ENCODE assay signal across 16 cellular contexts in the genomic region with DNA sequence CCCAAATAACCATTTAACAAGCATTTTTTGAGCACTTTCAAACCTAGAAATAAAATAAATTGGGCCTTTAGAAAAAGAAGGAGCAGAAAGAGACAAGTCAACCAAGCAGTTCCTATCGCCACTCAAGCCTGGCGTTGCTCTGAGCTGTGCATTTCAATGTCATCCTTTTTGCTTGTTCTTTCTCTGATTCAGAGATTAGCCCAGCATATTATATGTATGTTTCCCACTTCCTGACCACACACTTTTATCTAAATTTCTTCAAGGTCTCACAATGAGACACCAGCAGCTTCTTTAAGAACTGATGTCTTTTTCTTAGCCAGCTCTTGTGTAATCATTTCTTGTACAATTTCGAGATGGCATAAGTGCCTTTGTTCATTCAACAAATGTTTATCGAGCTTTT.
A peak's percentile ranks its signal among the peaks of the same experiment; 100 is the strongest.
DNase-seq lines count a peak whose midpoint lies in the region; ATAC-seq and TF ChIP-seq lines count a peak whose summit lies in the region.
"Had no signal": no experiment of that assay in that cellular context is flagged by ENCODE, and none has a peak within 500 bp of the region (broad histone marks: within the 10 kb centered on the region; RNA-seq: fewer than 3 reads in every experiment).

No MANE protein-coding gene starts in this region.

- H3K36me3 Mint-ChIP-seq in CD8-positive, alpha-beta memory T cell = peaks cover 0 to 4% (median 2%) of the 10 kb centered on the region in 3 donors
- peaks cover 3% of the 10 kb centered on the region for H3K36me3 Mint-ChIP-seq in T-helper 17 cell (ENCODE audit: low read depth)
- H3K36me3 Mint-ChIP-seq in activated naive CD8-positive, alpha-beta T cell treated with anti-CD3 and anti-CD28 coated beads, Interleukin-2, amount 50 U/mL, for 24 hours (ENCODE audit: low read depth) = peaks cover 2% of the 10 kb centered on the region

- POLR2A ChIA-PET in CD8-positive, alpha-beta memory T cell (lab: Charles Lee) = no interaction called here

- H3K27ac Mint-ChIP-seq in CD8-positive, alpha-beta memory T cell = peak overlapping the region; percentile 8 to 97 (median 80)
- peak overlapping the region; percentile 92 for H3K27ac Mint-ChIP-seq in T-helper 17 cell
- H3K27ac Mint-ChIP-seq in activated naive CD8-positive, alpha-beta T cell treated with anti-CD3 and anti-CD28 coated beads, Interleukin-2, amount 50 U/mL, for 24 hours = peak overlapping the region; percentile 64
- H3K27ac Mint-ChIP-seq: B cell; dendritic cell treated with granulocyte-macrophage colony-stimulating factor and Interleukin-4, amounts not matched to agents 40 ng/mL and 50 ng/mL, for 4 days had no signal

- no peak overlapping the region for H2AFZ ChIP-seq in hepatocyte
- H2AFZ ChIP-seq: GM23248 had no signal

- peaks cover 0 to 2% of the 10 kb centered on the region in 2 donors for H3K27me3 Mint-ChIP-seq in CD8-positive, alpha-beta memory T cell
- H3K27me3 Mint-ChIP-seq in T-helper 17 cell = no peaks in the 10 kb centered on the region
- H3K27me3 Mint-ChIP-seq in activated naive CD8-positive, alpha-beta T cell treated with anti-CD3 and anti-CD28 coated beads, Interleukin-2, amount 50 U/mL, for 24 hours = peaks cover 7% of the 10 kb centered on the region
- H3K27me3 Mint-ChIP-seq: dendritic cell treated with granulocyte-macrophage colony-stimulating factor and Interleukin-4, amounts not matched to agents 40 ng/mL and 50 ng/mL, for 4 days had no signal

- peaks cover 0 to 19% (median 9%) of the 10 kb centered on the region in 11 experiments; a peak in 11 of 22 replicates for H3K9me3 ChIP-seq in BLaER1 treated with 17β-estradiol and CSF1 and Interleukin-3, amounts not matched to agents 10 nM and 100 nM (replicated peaks in 1 of 11)
- no peaks in the 10 kb centered on the region for H3K9me3 ChIP-seq in CD8-positive, alpha-beta memory T cell (ENCODE audit: low read length)
- H3K9me3 ChIP-seq in T-helper 17 cell (ENCODE audit: control insufficient read depth, low read length, poor library complexity, severe bottlenecking) = no peaks in the 10 kb centered on the region
- no peaks in the 10 kb centered on the region for H3K9me3 ChIP-seq in hepatocyte (ENCODE audit: low read depth)
- H3K9me3 ChIP-seq: stomach, vagina had no signal

- H3K4me3 ChIP-seq in BLaER1 treated with 17β-estradiol and CSF1 and Interleukin-3, amounts not matched to agents 10 nM and 100 nM = no peak overlapping the region
- no peak overlapping the region for H3K4me3 ChIP-seq in CD8-positive, alpha-beta memory T cell (ENCODE audit: low read length)
- H3K4me3 ChIP-seq in hepatocyte = no peak overlapping the region
- H3K4me3 ChIP-seq: GM23248, stomach, vagina had no signal

- no peak overlapping the region for H3K9ac ChIP-seq in BLaER1 treated with 17β-estradiol and CSF1 and Interleukin-3, amounts not matched to agents 10 nM and 100 nM
- H3K9ac ChIP-seq: GM23248 had no signal

- H3K27me3 ChIP-seq in BLaER1 treated with 17β-estradiol and CSF1 and Interleukin-3, amounts not matched to agents 10 nM and 100 nM = no peaks in the 10 kb centered on the region
- no peaks in the 10 kb centered on the region for H3K27me3 ChIP-seq in CD8-positive, alpha-beta memory T cell (ENCODE audit: insufficient read depth, low read length, poor library complexity, severe bottlenecking)
- H3K27me3 ChIP-seq in hepatocyte = no peaks in the 10 kb centered on the region
- H3K27me3 ChIP-seq: stomach, vagina had no signal

- peaks cover 34 to 47% (median 39%) of the 10 kb centered on the region in 3 donors for H3K4me1 Mint-ChIP-seq in CD8-positive, alpha-beta memory T cell
- H3K4me1 Mint-ChIP-seq in T-helper 17 cell = peaks cover 27% of the 10 kb centered on the region
- peaks cover 21% of the 10 kb centered on the region for H3K4me1 Mint-ChIP-seq in activated naive CD8-positive, alpha-beta T cell treated with anti-CD3 and anti-CD28 coated beads, Interleukin-2, amount 50 U/mL, for 24 hours
- H3K4me1 Mint-ChIP-seq: B cell had no signal

- H3K9me2 ChIP-seq in hepatocyte (replicated peaks; ENCODE audit: insufficient read depth) = no peaks in the 10 kb centered on the region

- ATAC-seq in T-helper 17 cell (peak; percentile 93), SK-N-SH treated with all-trans-retinoic acid at 6 μM for 48 hours (no peak), HG03196 (IDR thresholded peaks at IDR 0.05; ENCODE audit: unreplicated experiment) (no peak)
- ATAC-seq in activated naive CD8-positive, alpha-beta T cell treated with anti-CD3 and anti-CD28 coated beads, Interleukin-2, amount 50 U/mL, for 24 hours = peak; percentile 97

- DNase-seq in CD8-positive, alpha-beta memory T cell = peak in 2 of 5 donors; percentile 31 to 59
- DNase-seq in T-helper 17 cell (no peak), hepatocyte (ENCODE audit: low spot score) (no peak)
- DNase-seq in activated naive CD8-positive, alpha-beta T cell treated with anti-CD3 and anti-CD28 coated beads, Interleukin-2, amount 50 U/mL, for 24 hours = no peak
- DNase-seq: GM23248, MM.1S, NCI-H82, Right ventricle myocardium superior, stomach, T-helper 9 cell had no signal

- H3K4me3 Mint-ChIP-seq in CD8-positive, alpha-beta memory T cell = peak overlapping the region in 6 of 7 donors; percentile 35 to 68 (median 46)
- H3K4me3 Mint-ChIP-seq in T-helper 17 cell = peak overlapping the region; percentile 77
- peak overlapping the region; percentile 32 for H3K4me3 Mint-ChIP-seq in activated naive CD8-positive, alpha-beta T cell treated with anti-CD3 and anti-CD28 coated beads, Interleukin-2, amount 50 U/mL, for 24 hours
- H3K4me3 Mint-ChIP-seq: B cell; dendritic cell treated with granulocyte-macrophage colony-stimulating factor and Interleukin-4, amounts not matched to agents 40 ng/mL and 50 ng/mL, for 4 days had no signal

- H3K27ac ChIP-seq in BLaER1 treated with 17β-estradiol and CSF1 and Interleukin-3, amounts not matched to agents 10 nM and 100 nM = no peak overlapping the region
- H3K27ac ChIP-seq in CD8-positive, alpha-beta memory T cell (ENCODE audit: low read depth, low read length) = no peak overlapping the region
- H3K27ac ChIP-seq in hepatocyte = no peak overlapping the region
- H3K27ac ChIP-seq: GM23248, stomach, vagina had no signal

- H4K20me1 ChIP-seq in BLaER1 treated with 17β-estradiol and CSF1 and Interleukin-3, amounts not matched to agents 10 nM and 100 nM = no peaks in the 10 kb centered on the region
- no peaks in the 10 kb centered on the region for H4K20me1 ChIP-seq in hepatocyte (ENCODE audit: insufficient read depth, poor library complexity, severe bottlenecking)

- no peaks in the 10 kb centered on the region for H3K79me2 ChIP-seq in hepatocyte

- H3K4me2 ChIP-seq in BLaER1 treated with 17β-estradiol and CSF1 and Interleukin-3, amounts not matched to agents 10 nM and 100 nM = peak overlapping the region in 10 of 11 experiments; percentile 10 to 59 (median 34); a peak in 18 of 22 replicates
- H3K4me2 ChIP-seq in hepatocyte = no peak overlapping the region

- CTCF ChIA-PET in CD8-positive, alpha-beta memory T cell (lab: Charles Lee) = interaction anchor here (0.7 to 1.5 kb wide), 6 partner anchors 10 to 208 kb away, joined by 3 to 4 read pairs (median 3); no protein-coding TSS in a partner anchor

- H3K9me3 Mint-ChIP-seq in CD8-positive, alpha-beta memory T cell = no peaks in the 10 kb centered on the region
- no peaks in the 10 kb centered on the region for H3K9me3 Mint-ChIP-seq in activated naive CD8-positive, alpha-beta T cell treated with anti-CD3 and anti-CD28 coated beads, Interleukin-2, amount 50 U/mL, for 24 hours

- no peak for TF ChIP-seq CTCF in hepatocyte (IDR thresholded peaks at IDR 0.05; ENCODE audit: poor library complexity)

- WGBS in hepatocyte (ENCODE audit: low lambda C conversion rate, missing lambda C conversion rate) = 95% methylated on average over 4 of the region's 4 CpGs

- H3K4me1 ChIP-seq in BLaER1 treated with 17β-estradiol and CSF1 and Interleukin-3, amounts not matched to agents 10 nM and 100 nM = peaks cover 14 to 28% (median 26%) of the 10 kb centered on the region in 10 experiments
- H3K4me1 ChIP-seq in CD8-positive, alpha-beta memory T cell (ENCODE audit: insufficient read depth, low read length) = peaks cover 18% of the 10 kb centered on the region
- no peaks in the 10 kb centered on the region for H3K4me1 ChIP-seq in hepatocyte (ENCODE audit: insufficient read depth)
- H3K4me1 ChIP-seq: stomach, vagina had no signal

- no peaks in the 10 kb centered on the region for H3K36me3 ChIP-seq in BLaER1 treated with 17β-estradiol and CSF1 and Interleukin-3, amounts not matched to agents 10 nM and 100 nM
- no peaks in the 10 kb centered on the region for H3K36me3 ChIP-seq in CD8-positive, alpha-beta memory T cell (ENCODE audit: insufficient read depth, low read length)
- no peaks in the 10 kb centered on the region for H3K36me3 ChIP-seq in hepatocyte (replicated peaks; ENCODE audit: insufficient read depth, low read depth)
- H3K36me3 ChIP-seq: stomach, vagina had no signal

TF ChIP-seq in SK-N-SH treated with all-trans-retinoic acid at 6 μM for 48 hours, 23 proteins besides CTCF, POLR2A, EP300 and RAD21:
- no peak for TF ChIP-seq GLIS3 (CRISPR knock-in tag; IDR thresholded peaks at IDR 0.05)
- no peak for TF ChIP-seq ZFP30 (CRISPR knock-in tag; IDR thresholded peaks at IDR 0.05)
- TF ChIP-seq ISL1 (CRISPR knock-in tag; IDR thresholded peaks at IDR 0.05) = no peak
- TF ChIP-seq RARB (CRISPR knock-in tag; IDR thresholded peaks at IDR 0.05) = no peak
- no peak for TF ChIP-seq TOX (CRISPR knock-in tag; IDR thresholded peaks at IDR 0.05; ENCODE audit: borderline replicate concordance)
- TF ChIP-seq ZNF565 (CRISPR knock-in tag; conservative IDR thresholded peaks at IDR 0.05; ENCODE audit: low read depth) = no peak
- no peak for TF ChIP-seq ESRRG (CRISPR knock-in tag; IDR thresholded peaks at IDR 0.05)

Comparison
In these comparisons a context has a peak if more than half of its experiments do, and no peak if none do; other contexts are left out.
1. ATAC-seq: peak in T-helper 17 cell (single experiment) and activated naive CD8-positive, alpha-beta T cell treated with anti-CD3 and anti-CD28 coated beads, Interleukin-2, amount 50 U/mL, for 24 hours (single experiment); none in SK-N-SH treated with all-trans-retinoic acid at 6 μM for 48 hours (single experiment) and HG03196 (single experiment).
2. Peak in every context shown above with its lines, with median percentiles within 50 percentile points of each other: H3K27ac Mint-ChIP-seq and H3K4me3 Mint-ChIP-seq.